32 cellular contexts compared by ENCODE assay signal in the genomic region with DNA sequence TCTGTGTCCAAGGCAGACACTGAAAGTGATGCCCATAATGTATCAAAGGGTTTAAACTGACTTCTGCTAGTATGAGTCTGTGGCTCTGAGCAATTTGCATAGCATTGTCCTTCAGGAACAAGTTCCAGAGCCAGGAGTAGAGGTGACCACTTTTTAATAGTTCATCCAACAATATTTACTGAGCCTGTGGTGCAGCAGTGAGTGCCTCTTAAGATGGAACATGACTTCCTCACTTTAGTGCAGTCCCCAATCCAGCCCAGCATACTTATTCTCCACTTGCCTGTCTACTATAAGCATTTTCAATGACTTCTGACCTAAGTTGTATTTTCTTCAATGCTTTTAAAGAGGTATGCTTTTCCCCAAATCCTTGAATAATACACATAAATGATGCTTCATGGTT.
"Had no signal": no experiment of that assay in that cellular context is flagged by ENCODE, and none has a peak within 500 bp of the region (broad histone marks: within the 10 kb centered on the region; RNA-seq: fewer than 3 reads in every experiment).

No MANE protein-coding gene starts in this region.

- ATAC-seq: activated CD8-positive, alpha-beta T cell treated with anti-CD3 and anti-CD28 coated beads for 36 hours; activated naive CD4-positive, alpha-beta T cell treated with anti-CD3 and anti-CD28 coated beads, Interleukin-2, amount 50 U/mL, for 72 hours; activated T-cell treated with anti-CD3 and anti-CD28 coated beads, Interleukin-2, amount 50 U/mL, for 4 hours; activated T-cell treated with anti-CD3 and anti-CD28 coated beads, Interleukin-2, amount 50 U/mL, for 72 hours; activated T-helper 17 cell treated with anti-CD3 and anti-CD28 coated beads, Interleukin-2, amount 50 U/mL, for 72 hours; body of pancreas had no signal

- H3K9me3 ChIP-seq: adrenal gland, body of pancreas, breast epithelium had no signal

- H3K4me1 ChIP-seq: adrenal gland, body of pancreas, breast epithelium had no signal

- DNase-seq: activated B cell treated with CpG ODN at 0.5 μM for 24 hours; activated CD4-positive, alpha-beta memory T cell treated with anti-CD3 and anti-CD28 coated beads for 36 hours; activated CD4-positive, alpha-beta T cell treated with anti-CD3 and anti-CD28 coated beads for 4 hours; activated CD4-positive, alpha-beta T cell treated with anti-CD3 and anti-CD28 coated beads, Interleukin-2, amount 10 ng/mL, durations not matched to agents 24 days and 14 days; activated CD4-positive, alpha-beta T cell treated with anti-CD3 and anti-CD28 coated beads, Interleukin-2, amount 50 U/mL, for 1 hour; activated CD4-positive, alpha-beta T cell treated with anti-CD3 and anti-CD28 coated beads, Interleukin-2, amount 50 U/mL, for 4 hours; activated CD4-positive, CD25-positive, alpha-beta regulatory T cell treated with anti-CD3 and anti-CD28 coated beads, Interleukin-2, amount 50 U/mL, for 72 hours; activated CD8-positive, alpha-beta memory T cell treated with anti-CD3 and anti-CD28 coated beads, Interleukin-2, amount 50 U/mL, for 4 hours; activated CD8-positive, alpha-beta T cell treated with anti-CD3 and anti-CD28 coated beads for 36 hours; activated effector memory CD4-positive, alpha-beta T cell treated with anti-CD3 and anti-CD28 coated beads, Interleukin-2, amount 50 U/mL, for 16 hours; activated gamma-delta T cell treated with Interleukin-2 at 50 U/mL for 16 hours; activated naive CD4-positive, alpha-beta T cell; activated naive CD4-positive, alpha-beta T cell treated with anti-CD3 and anti-CD28 coated beads for 36 hours; activated naive CD4-positive, alpha-beta T cell treated with anti-CD3 and anti-CD28 coated beads, Interleukin-2, amount 50 U/mL, for 16 hours; activated naive CD8-positive, alpha-beta T cell treated with anti-CD3 and anti-CD28 coated beads for 36 hours; activated T-cell treated with anti-CD3 and anti-CD28 coated beads for 4 hours; activated T-cell treated with anti-CD3 and anti-CD28 coated beads, Interleukin-2, amount 50 U/mL, for 1 hour; activated T-cell treated with anti-CD3 and anti-CD28 coated beads, Interleukin-2, amount 50 U/mL, for 4 hours; activated T-cell treated with anti-CD3 and anti-CD28 coated beads, Interleukin-2, amount 50 U/mL, for 72 hours; adrenal gland; amniotic stem cell; aorta; body of pancreas; brain microvascular endothelial cell; central memory CD4-positive, alpha-beta T cell; T-helper 1 cell; T-helper 2 cell; T-helper 9 cell had no signal

- H3K27ac ChIP-seq: adrenal gland, body of pancreas, brain microvascular endothelial cell, breast epithelium, VCaP had no signal

- H3K27me3 ChIP-seq: adrenal gland, brain microvascular endothelial cell, breast epithelium had no signal

- H3K36me3 ChIP-seq: adrenal gland, brain microvascular endothelial cell, breast epithelium had no signal

- H3K4me3 ChIP-seq: adrenal gland, body of pancreas, breast epithelium had no signal
